22 cellular contexts compared by ENCODE assay signal in genomic region chr7:75019800-75020199, GRCh38.
"Had no signal": no experiment of that assay in that cellular context is flagged by ENCODE, and none has a peak within 500 bp of the region (broad histone marks: within the 10 kb centered on the region; RNA-seq: fewer than 3 reads in every experiment).

No MANE protein-coding gene starts in this region.

- H3K4me3 ChIP-seq: coronary artery, dorsolateral prefrontal cortex, esophagus muscularis mucosa, gastroesophageal sphincter, heart left ventricle, hepatocyte, left lung, lower lobe of right lung, mucosa of descending colon had no signal

- H3K4me2 ChIP-seq: hepatocyte had no signal

- ATAC-seq: effector memory CD8-positive, alpha-beta T cell; foreskin keratinocyte; gastroesophageal sphincter; left cardiac atrium; left lung; left ventricle myocardium superior; lower lobe of right lung; mucosa of descending colon had no signal

- H3K27ac ChIP-seq: coronary artery, dorsolateral prefrontal cortex, esophagus muscularis mucosa, foreskin keratinocyte, gastroesophageal sphincter, heart left ventricle, hepatocyte, left lung, lower lobe of right lung had no signal

- H3K9me3 ChIP-seq: esophagus muscularis mucosa, gastroesophageal sphincter, heart left ventricle, left lung, lower lobe of right lung, mucosa of descending colon had no signal

- H2AFZ ChIP-seq: hepatocyte had no signal

- H3K27me3 ChIP-seq: dorsolateral prefrontal cortex, esophagus muscularis mucosa, foreskin keratinocyte, gastroesophageal sphincter, heart left ventricle, hepatocyte, left lung had no signal

- H3K27ac Mint-ChIP-seq: effector memory CD8-positive, alpha-beta T cell; mesothelial cell of epicardium had no signal

- H3K4me1 ChIP-seq: foreskin keratinocyte, gastroesophageal sphincter, left lung, lower lobe of right lung had no signal

- H3K79me2 ChIP-seq: hepatocyte had no signal

- H3K4me3 Mint-ChIP-seq: effector memory CD8-positive, alpha-beta T cell; mesothelial cell of epicardium had no signal

- H3K9me3 Mint-ChIP-seq: effector memory CD8-positive, alpha-beta T cell; mesothelial cell of epicardium had no signal

- FAIRE-seq: colon, frontal cortex, islet of Langerhans, keratinocyte had no signal

- H3K27me3 Mint-ChIP-seq: effector memory CD8-positive, alpha-beta T cell had no signal

- DNase-seq: dermis blood vessel endothelial cell; dorsolateral prefrontal cortex; effector CD4-positive, alpha-beta T cell; effector memory CD8-positive, alpha-beta T cell; foreskin keratinocyte; heart left ventricle; hypothalamus; left cardiac atrium; left lung; left ventricle myocardium superior; lower lobe of right lung; mesenchymal stem cell; mucosa of descending colon had no signal
